8 cellular contexts compared by ENCODE assay signal in genomic region chr3:134357914-134358811, GRCh38. TPM values are rescaled to one million over a fixed set of nuclear protein-coding genes. Genes with fewer than 3 reads are reported as not detected.
DNase-seq lines count a peak whose midpoint lies in the region; TF ChIP-seq lines count a peak whose summit lies in the region.

No MANE protein-coding gene starts in this region.

- peak; percentile 83 for DNase-seq in AG08395 (ENCODE audit: low spot score)
- DNase-seq in GM23248, result peak; percentile 93
- peak; percentile 57 for DNase-seq in SK-N-SH
- peak; percentile 96 for DNase-seq in fibroblast of villous mesenchyme (ENCODE audit: low read depth)
- no peak for DNase-seq in NCI-H446 treated with DMSO at 0.1 percent for 48 hours (lab: John Stamatoyannopoulos, UW)
- DNase-seq in KG1 (lab: John Stamatoyannopoulos, UW), result no peak
- DNase-seq in amygdala (lab: John Stamatoyannopoulos, UW), result no peak

- H3K27ac ChIP-seq in GM23248, result peak overlapping the region; percentile 92
- H3K27ac ChIP-seq in SK-N-SH (ENCODE audit: low read depth in 2 of 2, low read length in 1 of 2), result peak overlapping the region; percentile 89 to 99
- peak overlapping the region; percentile 77 for H3K27ac ChIP-seq in rectal smooth muscle tissue (ENCODE audit: low read depth, low read length)

- H2AFZ ChIP-seq in GM23248, result no peak overlapping the region
- H2AFZ ChIP-seq in SK-N-SH (ENCODE audit: low read depth), result no peak overlapping the region

- peaks cover 86% of the 10 kb centered on the region for H3K36me3 ChIP-seq in GM23248 (ENCODE audit: low read depth)
- H3K36me3 ChIP-seq in SK-N-SH (replicated peaks in 1 of 2; ENCODE audit: control insufficient read depth in 1 of 2, insufficient read depth in 2 of 2, low read length in 1 of 2), result peaks cover 82 to 84% of the 10 kb centered on the region in 2 experiments
- peaks cover 51% of the 10 kb centered on the region for H3K36me3 ChIP-seq in rectal smooth muscle tissue (ENCODE audit: control insufficient read depth, insufficient read depth, low read length)

- in situ Hi-C loops in GM23248 (cut with MboI), result no loop called here

- TF ChIP-seq CTCF in SK-N-SH (IDR thresholded peaks at IDR 0.05) (peak; percentile 63), fibroblast of villous mesenchyme (IDR thresholded peaks at IDR 0.05; ENCODE audit: insufficient read depth, low read depth, low read length) (peak; percentile 50)

- H3F3A ChIP-seq in GM23248 (ENCODE audit: insufficient read depth), result peaks cover 99% of the 10 kb centered on the region
- peaks cover 96% of the 10 kb centered on the region for H3F3A ChIP-seq in SK-N-SH (replicated peaks; ENCODE audit: insufficient read depth)

- no peaks in the 10 kb centered on the region for H3K27me3 ChIP-seq in GM23248 (replicated peaks; ENCODE audit: insufficient read depth)
- no peaks in the 10 kb centered on the region for H3K27me3 ChIP-seq in SK-N-SH (ENCODE audit: insufficient read depth)
- no peaks in the 10 kb centered on the region for H3K27me3 ChIP-seq in rectal smooth muscle tissue (ENCODE audit: control insufficient read depth, insufficient read depth, low read length)

- H4K20me1 ChIP-seq in GM23248 (ENCODE audit: insufficient read depth) (no peaks in the 10 kb centered on the region), SK-N-SH (ENCODE audit: insufficient read depth) (peaks cover 17% of the 10 kb centered on the region)

- peak in 1 of 2 experiments; percentile 93; a peak in 2 of 4 replicates for TF ChIP-seq EP300 in SK-N-SH (IDR thresholded peaks at IDR 0.05; ENCODE audit: borderline replicate concordance in 1 of 2, low read depth in 1 of 2, low read length in 1 of 2)

- H3K4me2 ChIP-seq in GM23248 (ENCODE audit: unreplicated experiment), result peak overlapping the region; percentile 65
- H3K4me2 ChIP-seq in SK-N-SH, result peak overlapping the region; percentile 70

- H3K9me3 ChIP-seq in GM23248 (ENCODE audit: low read depth) (no peaks in the 10 kb centered on the region), SK-N-SH (no peaks in the 10 kb centered on the region)

- 46 to 47% methylated on average over 10 of the region's 10 CpGs for WGBS in GM23248 (ENCODE audit: low coverage in 1 of 2, low lambda C conversion rate in 2 of 2, missing lambda C conversion rate in 2 of 2), 2 experiments
- 7% methylated on average over 5 of the region's 10 CpGs for whole genome bisulfite sequencing in SK-N-SH (ENCODE audit: low lambda C conversion rate)

- CTCF ChIA-PET in SK-N-SH (lab: Yijun Ruan, JAX), result interaction anchor here (1.1 to 2.2 kb wide), 4 partner anchors 9 to 115 kb away, joined by 4 to 16 read pairs (median 5); no protein-coding TSS in a partner anchor

- H3K4me1 ChIP-seq in GM23248 (ENCODE audit: insufficient read depth) (peaks cover 82% of the 10 kb centered on the region), SK-N-SH (ENCODE audit: control insufficient read depth in 1 of 2, insufficient read depth in 2 of 2, low read depth in 1 of 2, low read length in 1 of 2) (peaks cover 12 to 69% of the 10 kb centered on the region in 2 experiments; a peak in 3 of 4 replicates), rectal smooth muscle tissue (ENCODE audit: control insufficient read depth, insufficient read depth, low read length) (peaks cover 46% of the 10 kb centered on the region)

- H3K4me3 ChIP-seq in GM23248 (peak overlapping the region; percentile 24; the same call in 1 of the 2 replicates), SK-N-SH (ENCODE audit: low read depth in 2 of 2, low read length in 1 of 2) (no peak overlapping the region), fibroblast of villous mesenchyme (ENCODE audit: low read depth, low read length) (no peak overlapping the region), rectal smooth muscle tissue (ENCODE audit: low read length) (no peak overlapping the region)

- H3K9me2 ChIP-seq in GM23248 (ENCODE audit: insufficient read depth), result no peaks in the 10 kb centered on the region
- H3K9me2 ChIP-seq in SK-N-SH, result no peaks in the 10 kb centered on the region

- peak overlapping the region; percentile 83 for H3K9ac ChIP-seq in GM23248
- H3K9ac ChIP-seq in SK-N-SH, result peak overlapping the region; percentile 66
- H3K9ac ChIP-seq in rectal smooth muscle tissue (ENCODE audit: low read length), result no peak overlapping the region

- TF ChIP-seq RAD21 in SK-N-SH (IDR thresholded peaks at IDR 0.05; ENCODE audit: low read length), result peak; percentile 34

- POLR2A ChIA-PET in SK-N-SH (lab: Yijun Ruan, JAX), result no interaction called here

- H3K79me2 ChIP-seq in GM23248 (ENCODE audit: insufficient read depth) (peaks cover 61% of the 10 kb centered on the region), SK-N-SH (ENCODE audit: insufficient read depth) (peaks cover 57% of the 10 kb centered on the region)

TF ChIP-seq in SK-N-SH, 30 proteins besides CTCF, POLR2A, EP300 and RAD21 (continues in another document):
- no peak for TF ChIP-seq RCOR1 (IDR thresholded peaks at IDR 0.05; ENCODE audit: low read length)
- peak; percentile 89 for TF ChIP-seq POLR2AphosphoS5 (IDR thresholded peaks at IDR 0.05; ENCODE audit: low read depth, low read length)
- no peak for TF ChIP-seq NRF1 (IDR thresholded peaks at IDR 0.05; ENCODE audit: low read depth, low read length)
- TF ChIP-seq GATA2 (CRISPR knock-in tag; IDR thresholded peaks at IDR 0.05), result no peak
- no peak for TF ChIP-seq RFX5 (IDR thresholded peaks at IDR 0.05; ENCODE audit: low read length)
- no peak for TF ChIP-seq MEF2A (IDR thresholded peaks at IDR 0.05; ENCODE audit: borderline replicate concordance, low read depth)
- peak; percentile 98 for TF ChIP-seq TEAD4 (IDR thresholded peaks at IDR 0.05; ENCODE audit: borderline replicate concordance, insufficient read depth)
- peak; percentile 49 for TF ChIP-seq NFIC (IDR thresholded peaks at IDR 0.05; ENCODE audit: borderline replicate concordance)
- peak; percentile 82 for TF ChIP-seq TCF12 (IDR thresholded peaks at IDR 0.05)
- 0 out of 2 replicates have a peak, but pooled peaks have one; percentile 35 for TF ChIP-seq ZBTB33 (IDR thresholded peaks at IDR 0.05; ENCODE audit: borderline replicate concordance, low read depth)
- TF ChIP-seq SIN3A (IDR thresholded peaks at IDR 0.05; ENCODE audit: borderline replicate concordance, low read depth, low read length), result no peak
- TF ChIP-seq RXRA (IDR thresholded peaks at IDR 0.05; ENCODE audit: borderline replicate concordance, low read depth), result no peak
- TF ChIP-seq IRF3 (IDR thresholded peaks at IDR 0.05; ENCODE audit: low read depth, low read length), result no peak
- TF ChIP-seq ELF1 (IDR thresholded peaks at IDR 0.05), result peak; percentile 30; the same call in 1 of the 2 replicates
- no peak for TF ChIP-seq GABPA (IDR thresholded peaks at IDR 0.05; ENCODE audit: low read depth)
- TF ChIP-seq YY1 (IDR thresholded peaks at IDR 0.05; ENCODE audit: low read depth), result no peak; the same call in 1 of the 2 replicates
- no peak for TF ChIP-seq SMC3 (IDR thresholded peaks at IDR 0.05; ENCODE audit: low read depth, low read length)
- TF ChIP-seq USF1 (IDR thresholded peaks at IDR 0.05; ENCODE audit: borderline replicate concordance, low read depth), result peak; percentile 70; the same call in 1 of the 2 replicates
- no peak for TF ChIP-seq MXI1 (IDR thresholded peaks at IDR 0.05; ENCODE audit: low read depth, low read length)
- TF ChIP-seq TAF1 (IDR thresholded peaks at IDR 0.05; ENCODE audit: borderline replicate concordance, low read depth, low read length), result peak; percentile 35; the same call in 1 of the 2 replicates
- TF ChIP-seq EZH2phosphoT487 (IDR thresholded peaks at IDR 0.05; ENCODE audit: borderline replicate concordance, low read depth), result no peak
- TF ChIP-seq JUND (IDR thresholded peaks at IDR 0.05), result peak; percentile 62; the same call in 1 of the 2 replicates

RNA-seq across cellular contexts. Expression of gene AMOTL2, which starts 16.1 kb away (rescaled TPM):
- total RNA-seq in GM23248 (2014; rRNA removed; shearing (Covaris generic)), result 336 and 347 TPM in 2 replicates
- polyA plus RNA-seq in GM23248 (2016; fragmentation: Nextera tagmentation; extraction: Ambion mirVana) (156 TPM in 2 replicates), SK-N-SH (2012; rRNA removed) (163 and 185 TPM in 2 replicates)
- 91.0 and 115 TPM in 2 replicates for polyA plus RNA-seq in SK-N-SH (2012; cell fraction: cytosol; rRNA removed)
- polyA plus RNA-seq in SK-N-SH (2012; cell fraction: nucleus; rRNA removed), result 312 and 373 TPM in 2 replicates
- 129 and 236 TPM in 2 replicates for total RNA-seq in fibroblast of villous mesenchyme

Comparison
In these comparisons a context has a peak if more than half of its experiments do, and no peak if none do; other contexts are left out.
1. DNase-seq: peak in AG08395 (single experiment), GM23248 (single experiment), SK-N-SH (single experiment) and fibroblast of villous mesenchyme (single experiment); none in NCI-H446 treated with DMSO at 0.1 percent for 48 hours (single experiment), KG1 (single experiment) and amygdala (0 of 56).
2. Peak in every context shown above with its lines, with median percentiles within 50 percentile points of each other: H3K27ac ChIP-seq.